Comparison of ENCODE assay signal across 1 cellular context in genomic region chr12:15485466-15485865, GRCh38.
TF ChIP-seq lines count a peak whose summit lies in the region.

No MANE protein-coding gene starts in this region.

TF ChIP-seq in HEK293, 187 proteins besides CTCF, POLR2A, EP300 and RAD21 (continued from another document):
- TF ChIP-seq ZBTB11 (tag by site-specific recombination; conservative IDR thresholded peaks at IDR 0.05; ENCODE audit: low read depth) (no peak), MYNN (tag by site-specific recombination; IDR thresholded peaks at IDR 0.05; ENCODE audit: borderline replicate concordance) (no peak)
